ENCODE assay signal across 16 cellular contexts in the genomic region with DNA sequence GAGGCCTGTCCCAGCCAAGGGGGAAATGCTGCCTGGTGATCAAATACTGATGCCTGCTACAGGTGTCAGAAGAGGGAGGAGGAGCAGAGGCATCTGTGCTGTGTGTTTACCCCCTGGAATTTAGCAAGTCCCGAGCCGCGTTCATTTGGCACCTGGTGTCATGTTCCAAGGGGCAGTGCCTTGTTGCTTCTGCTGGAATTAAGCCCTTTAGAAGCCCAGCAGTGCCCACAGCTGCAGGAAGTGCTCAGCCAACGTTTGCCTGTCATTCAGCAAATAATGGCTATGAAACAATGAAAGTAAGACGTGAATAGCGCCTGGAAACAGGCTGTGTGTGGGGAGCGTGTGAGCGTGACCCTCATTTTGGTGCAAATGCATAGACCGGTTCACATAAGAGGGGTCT. TPM values are rescaled to one million over a fixed set of nuclear protein-coding genes. Genes with fewer than 3 reads are reported as not detected.
DNase-seq lines count a peak whose midpoint lies in the region.
"Had no signal": no experiment of that assay in that cellular context is flagged by ENCODE, and none has a peak within 500 bp of the region (broad histone marks: within the 10 kb centered on the region; RNA-seq: fewer than 3 reads in every experiment).

No MANE protein-coding gene starts in this region.

- H3K4me1 Mint-ChIP-seq in CD4-positive, alpha-beta memory T cell = peaks cover 8 to 32% (median 19%) of the 10 kb centered on the region in 4 donors

- H3K36me3 Mint-ChIP-seq in CD4-positive, alpha-beta memory T cell = no peaks in the 10 kb centered on the region

- no peaks in the 10 kb centered on the region for H3K36me3 ChIP-seq in CD4-positive, alpha-beta memory T cell (ENCODE audit: insufficient read depth, low read length)
- H3K36me3 ChIP-seq: ovary had no signal

- peak overlapping the region in 2 of 7 donors; percentile 25 to 76 for H3K27ac Mint-ChIP-seq in CD4-positive, alpha-beta memory T cell

- CTCF ChIA-PET in CD4-positive, alpha-beta memory T cell (lab: Charles Lee; ENCODE audit: partially characterized antibody) = no interaction called here

- H3K9me3 ChIP-seq in CD4-positive, alpha-beta memory T cell (ENCODE audit: control insufficient read depth in 1 of 2, low read length in 2 of 2) = no peaks in the 10 kb centered on the region
- H3K9me3 ChIP-seq: ovary had no signal

- peaks cover 11% of the 10 kb centered on the region for H3K4me1 ChIP-seq in CD4-positive, alpha-beta memory T cell (ENCODE audit: insufficient read depth, low read length)

- peak; percentile 39 for DNase-seq in NCI-H82 (lab: John Stamatoyannopoulos, UW)
- DNase-seq in NCI-H82 treated with DMSO at 0.1 percent for 48 hours (lab: John Stamatoyannopoulos, UW; ENCODE audit: unreplicated experiment) = no peak
- DNase-seq in NCI-H748 treated with DMSO at 0.1 percent for 48 hours (lab: John Stamatoyannopoulos, UW) = peak; percentile 13
- peak; percentile 25 for DNase-seq in kidney tubule cell (ENCODE audit: low spot score)
- peak; percentile 63 for DNase-seq in superior temporal gyrus (ENCODE audit: extremely low spot score)
- no peak for DNase-seq in DMS79 (lab: John Stamatoyannopoulos, UW)
- DNase-seq in CD1c-positive myeloid dendritic cell (ENCODE audit: extremely low spot score) = no peak
- no peak for DNase-seq in CD4-positive, alpha-beta memory T cell
- DNase-seq: ACHN; activated CD4-positive, CD25-positive, alpha-beta regulatory T cell; dermis blood vessel endothelial cell; DND-41; mammary epithelial cell; ovary; SW 1271; trophoblast cell had no signal

- H3K4me3 Mint-ChIP-seq in CD4-positive, alpha-beta memory T cell = no peak overlapping the region

- no peak overlapping the region for H3K27ac ChIP-seq in CD4-positive, alpha-beta memory T cell (ENCODE audit: low read depth, low read length)
- H3K27ac ChIP-seq: ovary had no signal

- no peaks in the 10 kb centered on the region for H3K27me3 ChIP-seq in CD4-positive, alpha-beta memory T cell (ENCODE audit: insufficient read depth, low read length)
- H3K27me3 ChIP-seq: ovary had no signal

- POLR2A ChIA-PET in CD4-positive, alpha-beta memory T cell (lab: Charles Lee; ENCODE audit: partially characterized antibody) = no interaction called here

- intact Hi-C loops in CD4-positive, alpha-beta memory T cell (cut with micrococcal nuclease) = no loop called here

- H3K9me3 Mint-ChIP-seq in CD4-positive, alpha-beta memory T cell = no peaks in the 10 kb centered on the region

- H3K4me3 ChIP-seq in CD4-positive, alpha-beta memory T cell (ENCODE audit: low read length in 2 of 2) = no peak overlapping the region
- H3K4me3 ChIP-seq: ovary had no signal

- H3K27me3 Mint-ChIP-seq in CD4-positive, alpha-beta memory T cell = peaks cover 12 to 15% of the 10 kb centered on the region in 2 donors

RNA-seq across cellular contexts. Expression of gene ATP2C2, which starts 5.9 kb away (rescaled TPM):
- total RNA-seq in CD4-positive, alpha-beta memory T cell = not detected
- polyA plus RNA-seq in CD4-positive, alpha-beta memory T cell = not detected
- total RNA-seq: dermis blood vessel endothelial cell had no signal
- polyA plus RNA-seq: mammary epithelial cell had no signal

Comparison
In these comparisons a context has a peak if more than half of its experiments do, and no peak if none do; other contexts are left out.
1. DNase-seq: peak in NCI-H82 (single experiment), NCI-H748 treated with DMSO at 0.1 percent for 48 hours (single experiment), kidney tubule cell (single experiment) and superior temporal gyrus (single experiment); none in NCI-H82 treated with DMSO at 0.1 percent for 48 hours (single experiment), DMS79 (single experiment), CD1c-positive myeloid dendritic cell (single experiment) and CD4-positive, alpha-beta memory T cell (0 of 5).